Comparison of ENCODE assay signal across 34 cellular contexts in genomic region chr19:39554701-39555311, GRCh38. TPM values are rescaled to one million over a fixed set of nuclear protein-coding genes. Genes with fewer than 3 reads are reported as not detected.
"Had no signal": no experiment of that assay in that cellular context is flagged by ENCODE, and none has a peak within 500 bp of the region (broad histone marks: within the 10 kb centered on the region; RNA-seq: fewer than 3 reads in every experiment).

No MANE protein-coding gene starts in this region.

- H3K36me3 Mint-ChIP-seq: memory B cell; natural killer cell treated with Interleukin-12 subunit alpha and Interleukin-12 subunit beta and Interleukin-15 and Interleukin-18, amount 100 ng/mL, for 72 hours; stimulated activated effector memory CD8-positive, alpha-beta T cell treated with anti-CD3 and anti-CD28 coated beads, Interleukin-12 subunit alpha, Interleukin-12 subunit beta, amount 100 ng/mL, for 72 hours had no signal

- ATAC-seq: esophagus mucosa; foreskin keratinocyte; gastroesophageal sphincter; heart left ventricle; left lobe of liver; natural killer cell treated with Interleukin-12 subunit alpha and Interleukin-12 subunit beta and Interleukin-15 and Interleukin-18, amount 100 ng/mL, for 72 hours; sciatic nerve; stimulated activated effector memory CD8-positive, alpha-beta T cell treated with anti-CD3 and anti-CD28 coated beads, Interleukin-12 subunit alpha, Interleukin-12 subunit beta, amount 100 ng/mL, for 72 hours had no signal

- H3K4me1 ChIP-seq: colonic mucosa, foreskin keratinocyte, gastroesophageal sphincter had no signal

- H3K9me3 ChIP-seq: colonic mucosa, gastroesophageal sphincter, heart left ventricle, neutrophil, thoracic aorta, transverse colon, vagina had no signal

- H3K27ac Mint-ChIP-seq: dendritic cell treated with granulocyte-macrophage colony-stimulating factor and Interleukin-4, amounts not matched to agents 40 ng/mL and 50 ng/mL, for 4 days; endodermal cell; memory B cell; natural killer cell treated with Interleukin-12 subunit alpha and Interleukin-12 subunit beta and Interleukin-15 and Interleukin-18, amount 100 ng/mL, for 72 hours; progenitor cell of endocrine pancreas; stimulated activated effector memory CD8-positive, alpha-beta T cell treated with anti-CD3 and anti-CD28 coated beads, Interleukin-12 subunit alpha, Interleukin-12 subunit beta, amount 100 ng/mL, for 72 hours; stimulated activated naive CD8-positive, alpha-beta T cell treated with anti-CD3 and anti-CD28 coated beads, Interleukin-15, Interleukin-2, amounts not matched to agents 100 ng/mL and 50 ng/mL, for 24 hours had no signal

- H3K4me1 Mint-ChIP-seq: endodermal cell, neural crest cell had no signal

- H3K27me3 ChIP-seq: colonic mucosa, heart left ventricle, transverse colon, vagina had no signal

- H3K27ac ChIP-seq: colonic mucosa, epithelial cell of prostate, foreskin keratinocyte, gastroesophageal sphincter, heart left ventricle, hepatocyte, neutrophil, parathyroid adenoma, thoracic aorta, transverse colon, vagina had no signal

- DNase-seq: colonic mucosa; effector CD8-positive, alpha-beta T cell; endodermal cell; foreskin keratinocyte; heart left ventricle; kidney; stimulated activated CD4-positive, alpha-beta T cell treated with anti-CD3 and anti-CD28 coated beads, Interleukin-12 subunit alpha, Interleukin-12 subunit beta, amount 100 ng/mL, for 4 hours; stimulated activated CD4-positive, alpha-beta T cell treated with anti-CD3 and anti-CD28 coated beads, Interleukin-1b, Interleukin-23, amount 100 ng/mL, for 48 hours; stimulated activated CD4-positive, alpha-beta T cell treated with anti-CD3 and anti-CD28 coated beads, Interleukin-4, amount 100 ng/mL, for 1 hour; transverse colon had no signal

- H3K9me3 Mint-ChIP-seq: dendritic cell treated with granulocyte-macrophage colony-stimulating factor and Interleukin-4, amounts not matched to agents 40 ng/mL and 50 ng/mL, for 4 days; endodermal cell; memory B cell; natural killer cell treated with Interleukin-12 subunit alpha and Interleukin-12 subunit beta and Interleukin-15 and Interleukin-18, amount 100 ng/mL, for 72 hours; neural crest cell; stimulated activated effector memory CD8-positive, alpha-beta T cell treated with anti-CD3 and anti-CD28 coated beads, Interleukin-12 subunit alpha, Interleukin-12 subunit beta, amount 100 ng/mL, for 72 hours; stimulated activated naive CD8-positive, alpha-beta T cell treated with anti-CD3 and anti-CD28 coated beads, Interleukin-15, Interleukin-2, amounts not matched to agents 100 ng/mL and 50 ng/mL, for 24 hours had no signal

- H3K27me3 Mint-ChIP-seq: memory B cell; stimulated activated naive CD8-positive, alpha-beta T cell treated with anti-CD3 and anti-CD28 coated beads, Interleukin-15, Interleukin-2, amounts not matched to agents 100 ng/mL and 50 ng/mL, for 24 hours had no signal

- H3K4me3 ChIP-seq: colonic mucosa, gastroesophageal sphincter, heart left ventricle, hepatocyte, lung, smooth muscle cell, thoracic aorta, transverse colon, vagina had no signal

- H3K4me3 Mint-ChIP-seq: dendritic cell treated with granulocyte-macrophage colony-stimulating factor and Interleukin-4, amounts not matched to agents 40 ng/mL and 50 ng/mL, for 4 days; endodermal cell; memory B cell; natural killer cell treated with Interleukin-12 subunit alpha and Interleukin-12 subunit beta and Interleukin-15 and Interleukin-18, amount 100 ng/mL, for 72 hours; neural crest cell; stimulated activated effector memory CD8-positive, alpha-beta T cell treated with anti-CD3 and anti-CD28 coated beads, Interleukin-12 subunit alpha, Interleukin-12 subunit beta, amount 100 ng/mL, for 72 hours; stimulated activated naive CD8-positive, alpha-beta T cell treated with anti-CD3 and anti-CD28 coated beads, Interleukin-15, Interleukin-2, amounts not matched to agents 100 ng/mL and 50 ng/mL, for 24 hours had no signal

- H3K36me3 ChIP-seq: colonic mucosa, gastroesophageal sphincter, heart left ventricle, neutrophil, thoracic aorta, transverse colon, vagina had no signal

RNA-seq across cellular contexts. Expression of gene SELENOV, which starts 39.9 kb away (rescaled TPM):
- total RNA-seq: colonic mucosa; esophagus mucosa; fibroblast of lung; foreskin keratinocyte; gastroesophageal sphincter; heart left ventricle; kidney; left lobe of liver; liver; lung; mononuclear cell; natural killer cell treated with Interleukin-12 subunit alpha and Interleukin-12 subunit beta and Interleukin-15 and Interleukin-18, amount 100 ng/mL, for 72 hours; neural crest cell; osteoblast; sciatic nerve; smooth muscle cell; thoracic aorta; transverse colon; ureter; vagina had no signal

RNA-seq across cellular contexts. Expression of gene LGALS13, which starts 47.5 kb away (rescaled TPM):
- total RNA-seq: colonic mucosa; endodermal cell; esophagus mucosa; fibroblast of lung; foreskin keratinocyte; gastroesophageal sphincter; heart left ventricle; hepatocyte; kidney; left lobe of liver; liver; lung; mononuclear cell; natural killer cell treated with Interleukin-12 subunit alpha and Interleukin-12 subunit beta and Interleukin-15 and Interleukin-18, amount 100 ng/mL, for 72 hours; neural crest cell; osteoblast; progenitor cell of endocrine pancreas; sciatic nerve; smooth muscle cell; thoracic aorta; transverse colon; ureter; vagina had no signal

RNA-seq across cellular contexts. Expression of gene DLL3, which starts 56.1 kb away (rescaled TPM):
- total RNA-seq: colonic mucosa, esophagus mucosa, gastroesophageal sphincter, heart left ventricle, left lobe of liver, liver, lung, mononuclear cell, sciatic nerve, thoracic aorta, transverse colon, ureter, vagina had no signal
